In genomic region chr13:75399879-75400217, GRCh38 we compare ENCODE assay signal across 16 cellular contexts.
DNase-seq lines count a peak whose midpoint lies in the region; ATAC-seq, FAIRE-seq and TF ChIP-seq lines count a peak whose summit lies in the region.
"Had no signal": no experiment of that assay in that cellular context is flagged by ENCODE, and none has a peak within 500 bp of the region (broad histone marks: within the 10 kb centered on the region; RNA-seq: fewer than 3 reads in every experiment).

No MANE protein-coding gene starts in this region.

- TF ChIP-seq CTCF in PC-9 (conservative IDR thresholded peaks at IDR 0.05) (no peak), HepG2 (CRISPR knock-in tag; IDR thresholded peaks at IDR 0.05) (no peak)

- H3K4me1 ChIP-seq in PC-9 (replicated peaks; ENCODE audit: insufficient read depth) (peaks cover 7% of the 10 kb centered on the region), HepG2 (ENCODE audit: insufficient read depth, low read length) (peaks cover 78% of the 10 kb centered on the region), skeletal muscle tissue (ENCODE audit: control insufficient read depth in 3 of 3, insufficient read depth in 3 of 3, low read length in 3 of 3) (peaks cover 13 to 35% (median 34%) of the 10 kb centered on the region in 3 donors)

- H3K79me2 ChIP-seq in PC-9 (ENCODE audit: low read depth) (peaks cover 9% of the 10 kb centered on the region), HepG2 (ENCODE audit: insufficient read depth, low read length) (peaks cover 96% of the 10 kb centered on the region)

- peaks cover 5% of the 10 kb centered on the region; the same call in 1 of the 2 replicates for H3F3A ChIP-seq in PC-9 (ENCODE audit: insufficient read depth, low read depth)

- no peak overlapping the region for H3K4me3 Mint-ChIP-seq in activated CD4-positive, alpha-beta T cell treated with anti-CD3 and anti-CD28 coated beads, Interleukin-2, amount 10 ng/mL, durations not matched to agents 24 days and 14 days
- H3K4me3 Mint-ChIP-seq: CD8-positive, alpha-beta memory T cell had no signal

- ATAC-seq in HepG2: peak; percentile 34; the same call in 1 of the 3 replicates
- ATAC-seq in GM21529 (IDR thresholded peaks at IDR 0.05; ENCODE audit: unreplicated experiment): no peak
- ATAC-seq in GM21447 (IDR thresholded peaks at IDR 0.05; ENCODE audit: unreplicated experiment): no peak
- ATAC-seq: HCT116 had no signal

- no peak for TF ChIP-seq POLR2A in HepG2 (IDR thresholded peaks at IDR 0.05; ENCODE audit: insufficient read depth in 1 of 2, low read depth in 2 of 2, low read length in 2 of 2)

- no peak for FAIRE-seq in HepG2 (lab: Jason Lieb, UNC)
- FAIRE-seq: H54 had no signal

- POLR2A ChIA-PET in PC-9 (lab: Charles Lee; ENCODE audit: unreplicated experiment): no interaction called here
- POLR2A ChIA-PET in HepG2 (lab: Yijun Ruan, JAX): interaction anchor here (1.6 kb wide), 1 partner anchor 60 kb away, joined by 5 read pairs; no protein-coding TSS in a partner anchor

- no peaks in the 10 kb centered on the region for H3K9me2 ChIP-seq in PC-9 (ENCODE audit: insufficient read depth)

- H3K9ac ChIP-seq in HepG2 (ENCODE audit: insufficient read depth, low read depth, low read length) (no peak overlapping the region), skeletal muscle tissue (ENCODE audit: low read depth in 1 of 3, low read length in 3 of 3) (no peak overlapping the region)
- H3K9ac ChIP-seq: BLaER1, GM23248 had no signal

- no peak for TF ChIP-seq RAD21 in HepG2 (CRISPR knock-in tag; IDR thresholded peaks at IDR 0.05)

- H4K20me1 ChIP-seq in PC-9 (ENCODE audit: insufficient read depth) (no peaks in the 10 kb centered on the region), HepG2 (ENCODE audit: insufficient read depth, low read length) (peaks cover 17% of the 10 kb centered on the region)

- intact Hi-C loops in activated CD4-positive, alpha-beta T cell treated with anti-CD3 and anti-CD28 coated beads, Interleukin-2, amount 10 ng/mL, durations not matched to agents 24 days and 14 days (cut with micrococcal nuclease): no loop called here
- intact Hi-C loops in PC-9 (cut with micrococcal nuclease; ENCODE audit: unreplicated experiment): no loop called here
- intact Hi-C loops in HepG2 (cut with micrococcal nuclease; ENCODE audit: unreplicated experiment): loop anchor here (5.0 kb wide), 2 partner anchors 42 to 82 kb away; partner anchors contain the start of gene TBC1D4

- CTCF ChIA-PET in PC-9 (lab: Charles Lee): no interaction called here
- CTCF ChIA-PET in HepG2 (lab: Yijun Ruan, JAX; ENCODE audit: low intra/inter-chr PET ratio, low total read pairs): no interaction called here

- H3K4me3 ChIP-seq in PC-9 (no peak overlapping the region), HepG2 (replicated peaks in 1 of 3; ENCODE audit: insufficient read depth in 1 of 3, low read depth in 2 of 3, low read length in 3 of 3) (no peak overlapping the region), skeletal muscle tissue (ENCODE audit: low read length in 3 of 3) (peak overlapping the region in 1 of 3 donors; percentile 7)
- H3K4me3 ChIP-seq: BLaER1, GM23248 had no signal

- H3K27me3 Mint-ChIP-seq in activated CD4-positive, alpha-beta T cell treated with anti-CD3 and anti-CD28 coated beads, Interleukin-2, amount 10 ng/mL, durations not matched to agents 24 days and 14 days: peaks cover 8% of the 10 kb centered on the region

- H3K36me3 Mint-ChIP-seq in activated CD4-positive, alpha-beta T cell treated with anti-CD3 and anti-CD28 coated beads, Interleukin-2, amount 10 ng/mL, durations not matched to agents 24 days and 14 days (ENCODE audit: low read depth): no peaks in the 10 kb centered on the region

- DNase-seq in activated CD4-positive, alpha-beta T cell treated with anti-CD3 and anti-CD28 coated beads, Interleukin-2, amount 10 ng/mL, durations not matched to agents 24 days and 14 days: peak; percentile 11
- no peak for DNase-seq in activated CD4-positive, alpha-beta T cell treated with anti-CD3 and anti-CD28 coated beads for 1 hour
- DNase-seq in PC-9 (peak in 1 of 2 experiments; percentile 59), HepG2 (ENCODE audit: low spot score) (no peak)
- DNase-seq in activated T-cell treated with anti-CD3 and anti-CD28 coated beads, Interleukin-2, amount 50 U/mL, for 1 hour: no peak
- DNase-seq: AML-193; CD8-positive, alpha-beta memory T cell; DMS53; GM23248 had no signal

- peaks cover 7% of the 10 kb centered on the region for H3K9me3 Mint-ChIP-seq in activated CD4-positive, alpha-beta T cell treated with anti-CD3 and anti-CD28 coated beads, Interleukin-2, amount 10 ng/mL, durations not matched to agents 24 days and 14 days

- WGBS in HepG2 (ENCODE audit: low lambda C conversion rate): 80% methylated on average over 1 of the region's 2 CpGs

- H2AFZ ChIP-seq in PC-9 (no peak overlapping the region), HepG2 (ENCODE audit: low read length) (no peak overlapping the region)
- H2AFZ ChIP-seq: GM23248 had no signal

- H3K4me2 ChIP-seq in PC-9 (peak overlapping the region; percentile 14; the same call in 1 of the 2 replicates), HepG2 (ENCODE audit: low read depth, low read length) (no peak overlapping the region)
- H3K4me2 ChIP-seq: BLaER1 had no signal

- H3K27ac Mint-ChIP-seq in activated CD4-positive, alpha-beta T cell treated with anti-CD3 and anti-CD28 coated beads, Interleukin-2, amount 10 ng/mL, durations not matched to agents 24 days and 14 days: no peak overlapping the region
- H3K27ac Mint-ChIP-seq: CD8-positive, alpha-beta memory T cell had no signal

- TF ChIP-seq EP300 in HepG2 (IDR thresholded peaks at IDR 0.05; ENCODE audit: low read depth in 2 of 2, low read length in 2 of 2) (no peak), HepG2 (CRISPR knock-in tag; IDR thresholded peaks at IDR 0.05; ENCODE audit: borderline replicate concordance) (no peak)

- H3K27ac ChIP-seq in PC-9 (no peak overlapping the region), HepG2 (ENCODE audit: extremely low read length, insufficient read depth, low read length) (no peak overlapping the region), skeletal muscle tissue (ENCODE audit: low read depth, low read length) (peak overlapping the region; percentile 32)
- H3K27ac ChIP-seq: 22Rv1, BLaER1, GM23248 had no signal

- in situ Hi-C loops in HepG2 (cut with HindIII; ENCODE audit: extremely low pct_ligation_motif_present, low pct_unique_long_range_greater_than_20kb): no loop called here

- H3K4me1 Mint-ChIP-seq in activated CD4-positive, alpha-beta T cell treated with anti-CD3 and anti-CD28 coated beads, Interleukin-2, amount 10 ng/mL, durations not matched to agents 24 days and 14 days: no peaks in the 10 kb centered on the region
- H3K4me1 Mint-ChIP-seq: CD8-positive, alpha-beta memory T cell had no signal

- H3K36me3 ChIP-seq in PC-9 (ENCODE audit: low read depth) (no peaks in the 10 kb centered on the region), HepG2 (replicated peaks in 1 of 2; ENCODE audit: control insufficient read depth in 1 of 2, insufficient read depth in 2 of 2, low read length in 2 of 2) (no peaks in the 10 kb centered on the region), skeletal muscle tissue (ENCODE audit: control insufficient read depth in 3 of 3, insufficient read depth in 3 of 3, low read length in 3 of 3) (no peaks in the 10 kb centered on the region)

- BruUV-seq in PC-9 (replicated peaks; lab: Mats Ljungman, UMichigan) (no TSS peak), HepG2 (replicated peaks; lab: Mats Ljungman, UMichigan) (no TSS peak)

- H3K9me3 ChIP-seq in PC-9 (ENCODE audit: insufficient read depth, low read depth) (no peaks in the 10 kb centered on the region; the same call in 1 of the 2 replicates), HepG2 (ENCODE audit: low read length) (0 out of 2 replicates have a peak, but pooled peaks cover 4% of the 10 kb centered on the region), skeletal muscle tissue (ENCODE audit: control insufficient read depth in 3 of 3, low read length in 3 of 3) (no peaks in the 10 kb centered on the region)

- no peaks in the 10 kb centered on the region for H3K27me3 ChIP-seq in PC-9 (ENCODE audit: insufficient read depth, low read depth)
- H3K27me3 ChIP-seq in HepG2 (ENCODE audit: control insufficient read depth in 1 of 2, insufficient read depth in 2 of 2, low read length in 2 of 2): no peaks in the 10 kb centered on the region
- no peaks in the 10 kb centered on the region for H3K27me3 ChIP-seq in skeletal muscle tissue (ENCODE audit: control insufficient read depth in 3 of 3, insufficient read depth in 3 of 3, low read length in 3 of 3)
- H3K27me3 ChIP-seq: BLaER1 had no signal

TF ChIP-seq in HepG2, 621 proteins besides CTCF, POLR2A, EP300 and RAD21:
- TF ChIP-seq THRA (CRISPR knock-in tag; IDR thresholded peaks at IDR 0.05; ENCODE audit: borderline replicate concordance): no peak
- TF ChIP-seq TEAD3 (CRISPR knock-in tag; optimal IDR thresholded peaks at IDR 0.05; ENCODE audit: borderline replicate concordance): peak; percentile 8
- no peak for TF ChIP-seq FOXP1 (IDR thresholded peaks at IDR 0.05)
- peak; percentile 32; the same call in 1 of the 2 replicates for TF ChIP-seq FOXP1 (CRISPR knock-in tag; IDR thresholded peaks at IDR 0.05)
- 0 out of 2 replicates have a peak, but pooled peaks have one; percentile 15 for TF ChIP-seq ZNF331 (CRISPR knock-in tag; IDR thresholded peaks at IDR 0.05)
